ENCODE assay signal across 10 cellular contexts in the genomic region with DNA sequence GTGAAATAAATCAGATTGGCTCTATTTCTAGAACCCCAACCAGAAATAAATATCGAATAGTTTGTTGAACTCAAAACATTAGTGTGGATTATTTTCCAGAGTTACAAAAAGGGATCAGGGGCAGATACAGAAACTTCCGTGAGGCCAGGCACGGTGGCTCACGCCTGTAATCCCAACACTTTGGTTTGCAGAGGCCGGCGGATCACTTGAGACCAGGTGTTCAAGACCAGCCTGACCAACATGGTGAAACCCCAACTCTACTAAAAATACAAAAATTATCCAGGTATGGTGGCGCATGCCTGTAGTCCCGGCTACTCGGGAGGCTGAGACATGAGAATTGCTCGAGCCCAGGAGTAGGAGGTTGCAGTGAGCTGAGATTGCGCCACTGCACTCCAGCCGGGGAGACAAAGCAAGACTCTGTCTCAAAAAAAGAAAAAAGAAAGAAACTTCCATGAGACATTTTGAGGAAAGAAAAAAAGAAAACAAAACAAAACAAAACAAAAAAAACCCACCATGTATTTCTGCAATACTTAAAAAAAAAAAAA. TPM values are rescaled to one million over a fixed set of nuclear protein-coding genes. Genes with fewer than 3 reads are reported as not detected.
DNase-seq lines count a peak whose midpoint lies in the region; ATAC-seq and TF ChIP-seq lines count a peak whose summit lies in the region.
"Had no signal": no experiment of that assay in that cellular context is flagged by ENCODE, and none has a peak within 500 bp of the region (broad histone marks: within the 10 kb centered on the region; RNA-seq: fewer than 3 reads in every experiment).

No MANE protein-coding gene starts in this region.

- H3K36me3 ChIP-seq in GM23248 (ENCODE audit: low read depth): peaks cover 26% of the 10 kb centered on the region; the same call in 1 of the 2 replicates
- peaks cover 58% of the 10 kb centered on the region for H3K36me3 ChIP-seq in OCI-LY7 (ENCODE audit: insufficient read depth, low read length)
- peaks cover 8 to 28% of the 10 kb centered on the region in 2 donors for H3K36me3 ChIP-seq in duodenal mucosa (ENCODE audit: control insufficient read depth in 1 of 2, insufficient read depth in 2 of 2, low read length in 2 of 2)
- H3K36me3 ChIP-seq in esophagus squamous epithelium: peaks cover 0 to 47% (median 12%) of the 10 kb centered on the region in 3 donors

- DNase-seq in GM23248: no peak
- DNase-seq in OCI-LY7 (ENCODE audit: low spot score): no peak
- DNase-seq in posterior vena cava (ENCODE audit: low spot score): peak; percentile 62
- no peak for DNase-seq in esophagus squamous epithelium (lab: John Stamatoyannopoulos, UW)
- DNase-seq in DMS79 (lab: John Stamatoyannopoulos, UW): no peak
- DNase-seq in left lobe of liver (ENCODE audit: low spot score): no peak
- DNase-seq: left ventricle myocardium superior, NCI-H187, retina had no signal

- in situ Hi-C loops in GM23248 (cut with MboI): no loop called here

- H3K4me2 ChIP-seq in GM23248 (ENCODE audit: unreplicated experiment) (peak overlapping the region; percentile 99), OCI-LY7 (ENCODE audit: low read length) (peak overlapping the region; percentile 85)

- no peaks in the 10 kb centered on the region for H3K9me2 ChIP-seq in GM23248 (ENCODE audit: insufficient read depth)
- H3K9me2 ChIP-seq in OCI-LY7 (ENCODE audit: insufficient read depth, low read length): no peaks in the 10 kb centered on the region

- H3K4me1 ChIP-seq in GM23248 (ENCODE audit: insufficient read depth) (0 out of 2 replicates have a peak, but pooled peaks cover 8% of the 10 kb centered on the region), OCI-LY7 (ENCODE audit: insufficient read depth, low read length, poor library complexity, severe bottlenecking) (peaks cover 11% of the 10 kb centered on the region), duodenal mucosa (ENCODE audit: control insufficient read depth in 1 of 2, insufficient read depth in 2 of 2, low read length in 2 of 2) (peaks cover 14% of the 10 kb centered on the region in 2 donors), esophagus squamous epithelium (peaks cover 10 to 37% (median 14%) of the 10 kb centered on the region in 3 donors)

- H4K20me1 ChIP-seq in GM23248 (ENCODE audit: insufficient read depth): no peaks in the 10 kb centered on the region
- peaks cover 9% of the 10 kb centered on the region; the same call in 1 of the 2 replicates for H4K20me1 ChIP-seq in OCI-LY7 (ENCODE audit: insufficient read depth, low read length)

- ATAC-seq in left lobe of liver: no peak

- no peaks in the 10 kb centered on the region for H3F3A ChIP-seq in GM23248 (ENCODE audit: insufficient read depth)

- TF ChIP-seq CTCF in OCI-LY7 (conservative IDR thresholded peaks at IDR 0.05; ENCODE audit: low read length): no peak
- TF ChIP-seq CTCF in esophagus squamous epithelium (IDR thresholded peaks at IDR 0.05): no peak

- WGBS in GM23248 (ENCODE audit: low coverage in 1 of 2, low lambda C conversion rate in 2 of 2, missing lambda C conversion rate in 2 of 2), 2 experiments: 96 to 99% methylated on average over 12 of the region's 12 CpGs
- 83 to 92% methylated on average over 11 to 12 of the region's 12 CpGs for WGBS in esophagus squamous epithelium, 2 donors

- intact Hi-C loops in OCI-LY7 (cut with micrococcal nuclease; ENCODE audit: unreplicated experiment) (no loop called here), posterior vena cava (cut with DNase I) (no loop called here), esophagus squamous epithelium (cut with DNase I) (no loop called here)

- CTCF ChIA-PET in OCI-LY7 (lab: Charles Lee; ENCODE audit: unreplicated experiment): no interaction called here

- BruUV-seq in OCI-LY7 (replicated peaks; lab: Mats Ljungman, UMichigan): TSS peak; percentile 68

- H3K4me3 ChIP-seq in GM23248 (no peak overlapping the region), OCI-LY7 (ENCODE audit: low read depth, low read length, poor library complexity, severe bottlenecking) (peak overlapping the region; percentile 87), duodenal mucosa (ENCODE audit: low read depth in 1 of 2, low read length in 2 of 2) (no peak overlapping the region), esophagus squamous epithelium (no peak overlapping the region)

- no peak overlapping the region for H2AFZ ChIP-seq in GM23248
- H2AFZ ChIP-seq in OCI-LY7 (ENCODE audit: low read length): no peak overlapping the region

- TF ChIP-seq POLR2A in esophagus squamous epithelium (IDR thresholded peaks at IDR 0.05): no peak

- H3K79me2 ChIP-seq in GM23248 (ENCODE audit: insufficient read depth): peaks cover 37% of the 10 kb centered on the region
- peaks cover 27% of the 10 kb centered on the region for H3K79me2 ChIP-seq in OCI-LY7 (ENCODE audit: insufficient read depth, low read depth, low read length)

- POLR2A ChIA-PET in OCI-LY7 (lab: Charles Lee): no interaction called here

- H3K27me3 ChIP-seq in GM23248 (replicated peaks; ENCODE audit: insufficient read depth): no peaks in the 10 kb centered on the region
- no peaks in the 10 kb centered on the region for H3K27me3 ChIP-seq in duodenal mucosa (ENCODE audit: control insufficient read depth in 1 of 2, insufficient read depth in 2 of 2, low read length in 2 of 2)
- no peaks in the 10 kb centered on the region for H3K27me3 ChIP-seq in esophagus squamous epithelium

- H3K27ac ChIP-seq in GM23248: no peak overlapping the region
- H3K27ac ChIP-seq in OCI-LY7 (ENCODE audit: low read depth, low read length, poor library complexity, severe bottlenecking): no peak overlapping the region
- peak overlapping the region; percentile 44 for H3K27ac ChIP-seq in duodenal mucosa (ENCODE audit: low read depth, low read length)
- H3K27ac ChIP-seq in esophagus squamous epithelium: no peak overlapping the region

- H3K9ac ChIP-seq in GM23248 (peak overlapping the region; percentile 80; the same call in 1 of the 2 replicates), duodenal mucosa (ENCODE audit: low read depth in 1 of 2, low read length in 2 of 2) (no peak overlapping the region)

- H3K9me3 ChIP-seq in GM23248 (ENCODE audit: low read depth) (no peaks in the 10 kb centered on the region), OCI-LY7 (ENCODE audit: low read length) (no peaks in the 10 kb centered on the region), duodenal mucosa (ENCODE audit: control insufficient read depth in 1 of 2, low read length in 2 of 2) (no peaks in the 10 kb centered on the region), esophagus squamous epithelium (no peaks in the 10 kb centered on the region)

RNA-seq across cellular contexts. Expression of a gene that starts 2.1 kb away (rescaled TPM):
- total RNA-seq in GM23248 (2014; rRNA removed; shearing (Covaris generic)): 29.2 and 43.9 TPM in 2 replicates
- polyA plus RNA-seq in GM23248 (2016; fragmentation: Nextera tagmentation; extraction: Ambion mirVana): 32.3 and 33.9 TPM in 2 replicates
- total RNA-seq in OCI-LY7 (2014; rRNA removed; shearing (Covaris generic)): 60.8 and 94.5 TPM in 2 replicates
- total RNA-seq in OCI-LY7 (2022) (34.4 and 42.2 TPM in 2 replicates), posterior vena cava (10 to 100 TPM; 25.8 to 28.4 TPM), esophagus squamous epithelium (10 to 100 TPM; 38.4 to 54.4 (median 48.6) TPM), left lobe of liver (19.2 TPM)
